1 cellular context compared by ENCODE assay signal in the genomic region with DNA sequence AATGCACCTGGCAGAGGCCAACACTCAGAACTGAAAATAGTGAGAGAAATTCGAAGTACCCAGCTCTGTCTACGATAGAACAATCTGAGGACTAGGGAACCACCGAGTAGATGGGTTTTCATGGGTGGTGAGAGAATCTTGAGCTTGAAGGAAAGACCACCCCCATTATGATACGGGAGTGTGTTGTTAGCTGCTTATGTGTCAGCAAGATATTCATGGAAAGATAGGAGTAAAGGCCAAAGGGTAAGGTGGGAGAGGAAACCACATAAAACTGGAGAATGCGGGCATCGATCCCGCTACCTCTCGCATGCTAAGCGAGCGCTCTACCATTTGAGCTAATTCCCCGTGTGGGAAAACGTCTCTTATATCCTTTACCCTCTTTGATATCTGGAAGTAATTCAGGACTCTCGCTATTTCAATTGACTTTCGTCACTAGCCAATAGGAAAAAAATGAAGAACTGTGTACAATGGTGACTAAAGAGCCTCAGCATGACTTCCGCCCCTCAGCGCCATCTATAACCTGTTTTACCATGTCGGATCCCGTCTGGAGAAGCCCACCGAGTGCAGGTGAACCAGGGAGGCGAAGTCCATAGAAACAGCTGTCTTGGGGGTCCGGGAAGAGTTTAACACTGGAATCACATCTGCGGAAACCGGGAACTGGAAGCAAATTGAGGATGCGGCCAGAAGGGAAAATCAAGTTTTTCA.
TF ChIP-seq lines count a peak whose summit lies in the region.

No MANE protein-coding gene starts in this region.

TF ChIP-seq in endothelial cell of umbilical vein, 7 proteins besides CTCF, POLR2A, EP300 and RAD21:
- TF ChIP-seq GATA2 (IDR thresholded peaks at IDR 0.05; ENCODE audit: insufficient read depth, insufficient read length, low read depth, low read length), result peak; percentile 76
- TF ChIP-seq POLR2AphosphoS5 (IDR thresholded peaks at IDR 0.05; ENCODE audit: insufficient read depth, low read depth, low read length), result peak; percentile 9
- TF ChIP-seq FOS (IDR thresholded peaks at IDR 0.05; ENCODE audit: borderline replicate concordance, insufficient read depth, low read length), result peak; percentile 19
- no peak for TF ChIP-seq JUN (IDR thresholded peaks at IDR 0.05; ENCODE audit: borderline replicate concordance, insufficient read depth, insufficient read length, low read depth)
